In the genomic region with DNA sequence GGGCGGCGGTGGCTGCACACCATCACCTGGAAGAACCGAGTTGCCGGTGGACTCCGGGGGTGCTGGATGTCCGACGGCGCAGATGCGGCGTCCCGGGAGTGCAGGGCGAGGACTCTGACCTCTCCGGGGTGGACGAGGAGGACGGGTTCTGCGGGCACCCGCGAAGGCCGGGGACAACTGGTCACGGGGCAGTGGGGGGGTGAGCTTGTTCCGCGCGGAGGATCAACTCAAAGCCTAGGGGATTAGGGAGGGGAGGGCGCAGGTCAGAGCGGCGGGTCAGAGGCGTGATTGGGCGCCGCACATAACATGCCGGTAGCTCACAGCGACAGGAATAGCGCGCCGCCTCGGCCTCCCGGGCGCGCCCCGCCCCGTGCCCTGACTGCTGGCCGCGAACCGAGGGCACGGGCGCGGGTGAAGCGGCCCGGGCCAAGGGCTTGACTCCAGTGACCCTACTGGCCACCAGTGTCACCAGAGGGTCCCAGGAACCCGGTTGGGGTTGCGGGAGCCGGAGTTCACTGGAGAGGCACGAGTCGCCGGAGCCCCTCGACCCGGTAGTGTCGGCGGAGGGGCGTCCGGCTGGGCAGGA, we compare ENCODE assay signal across 1 cellular context.
TF ChIP-seq lines count a peak whose summit lies in the region.

KLHL34 (minus strand) TSS at position 179 of the 586 bp plus-strand sequence. CDS start 542 bp downstream, outside the sequence.

TF ChIP-seq in IMR-90, 13 proteins besides CTCF, POLR2A, EP300 and RAD21 (continued from another document):
- no peak for TF ChIP-seq NFE2L2 (IDR thresholded peaks at IDR 0.05; ENCODE audit: low read depth, low read length)
